14 cellular contexts compared by ENCODE assay signal in the genomic region with DNA sequence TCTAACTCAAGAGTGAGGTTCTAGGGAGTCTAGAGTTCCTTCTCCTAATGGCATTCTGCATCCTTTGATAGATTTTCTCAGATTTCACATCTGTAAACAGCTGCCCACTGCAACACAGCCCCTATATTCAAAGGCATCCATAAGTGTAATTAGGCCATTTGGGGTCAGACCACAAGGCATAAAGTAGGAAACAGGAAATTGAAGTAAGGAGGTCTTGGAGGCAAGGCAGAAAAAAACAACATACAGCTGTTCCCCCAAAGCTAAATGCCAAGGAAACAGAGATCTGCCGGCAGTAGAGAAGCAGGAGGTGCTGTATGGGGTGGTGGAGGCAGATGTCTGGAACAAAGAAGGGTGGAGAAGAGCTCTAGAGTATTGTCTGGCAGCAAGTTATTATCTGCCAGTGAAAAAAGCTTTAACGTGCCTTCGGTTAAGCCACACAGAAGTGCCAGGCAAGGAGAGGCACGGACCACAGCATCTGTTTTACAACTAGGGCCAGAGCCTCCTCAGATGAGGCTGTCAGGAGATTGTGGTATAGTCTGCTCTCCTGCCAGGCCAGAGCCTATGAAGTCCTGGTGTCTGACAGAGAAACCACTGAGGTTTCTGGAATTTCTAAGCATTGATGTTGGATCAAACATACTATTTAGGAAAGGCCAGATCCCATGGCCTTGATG.
A peak's percentile ranks its signal among the peaks of the same experiment; 100 is the strongest.
DNase-seq lines count a peak whose midpoint lies in the region; ATAC-seq lines count a peak whose summit lies in the region.
"Had no signal": no experiment of that assay in that cellular context is flagged by ENCODE, and none has a peak within 500 bp of the region (broad histone marks: within the 10 kb centered on the region; RNA-seq: fewer than 3 reads in every experiment).

No MANE protein-coding gene starts in this region.

- peaks cover 17% of the 10 kb centered on the region for H3K4me1 Mint-ChIP-seq in activated naive CD4-positive, alpha-beta T cell treated with anti-CD3 and anti-CD28 coated beads, Interleukin-2, amount 50 U/mL, for 24 hours
- H3K4me1 Mint-ChIP-seq in activated T-helper 17 cell treated with anti-CD3 and anti-CD28 coated beads, Interleukin-2, amount 50 U/mL, for 72 hours = peaks cover 5% of the 10 kb centered on the region

- H3K9me3 Mint-ChIP-seq in activated naive CD4-positive, alpha-beta T cell treated with anti-CD3 and anti-CD28 coated beads, Interleukin-2, amount 50 U/mL, for 24 hours = no peaks in the 10 kb centered on the region
- no peaks in the 10 kb centered on the region for H3K9me3 Mint-ChIP-seq in activated T-helper 17 cell treated with anti-CD3 and anti-CD28 coated beads, Interleukin-2, amount 50 U/mL, for 72 hours

- no peak for ATAC-seq in activated T-helper 17 cell treated with anti-CD3 and anti-CD28 coated beads, Interleukin-2, amount 50 U/mL, for 72 hours (replicated peaks)
- no peak for ATAC-seq in HG03097 (IDR thresholded peaks at IDR 0.05; ENCODE audit: low FRiP score, unreplicated experiment)
- ATAC-seq: esophagus mucosa, sciatic nerve had no signal

- peak overlapping the region; percentile 59 for H3K27ac ChIP-seq in temporal lobe (ENCODE audit: low read depth, low read length)
- H3K27ac ChIP-seq: thyroid gland had no signal

- no peak overlapping the region for H3K4me3 Mint-ChIP-seq in activated naive CD4-positive, alpha-beta T cell treated with anti-CD3 and anti-CD28 coated beads, Interleukin-2, amount 50 U/mL, for 24 hours
- no peak overlapping the region for H3K4me3 Mint-ChIP-seq in activated T-helper 17 cell treated with anti-CD3 and anti-CD28 coated beads, Interleukin-2, amount 50 U/mL, for 72 hours

- no peaks in the 10 kb centered on the region for H3K27me3 Mint-ChIP-seq in activated naive CD4-positive, alpha-beta T cell treated with anti-CD3 and anti-CD28 coated beads, Interleukin-2, amount 50 U/mL, for 24 hours
- no peaks in the 10 kb centered on the region for H3K27me3 Mint-ChIP-seq in activated T-helper 17 cell treated with anti-CD3 and anti-CD28 coated beads, Interleukin-2, amount 50 U/mL, for 72 hours

- no peak for DNase-seq in activated naive CD4-positive, alpha-beta T cell treated with anti-CD3 and anti-CD28 coated beads, Interleukin-2, amount 50 U/mL, for 16 hours
- peak; percentile 11 for DNase-seq in iris pigment epithelial cell (ENCODE audit: low read depth)
- DNase-seq in GM19238 (ENCODE audit: insufficient read length, low spot score) = no peak
- no peak for DNase-seq in stimulated activated CD4-positive, alpha-beta T cell treated with anti-CD3 and anti-CD28 coated beads, Interleukin-4, amount 100 ng/mL, for 24 hours
- DNase-seq: activated CD4-positive, alpha-beta T cell treated with anti-CD3 and anti-CD28 coated beads for 4 hours; DMS79 treated with DMSO at 0.1 percent for 48 hours; GOT3; thyroid gland had no signal

- peaks cover 8% of the 10 kb centered on the region for H3K36me3 Mint-ChIP-seq in activated naive CD4-positive, alpha-beta T cell treated with anti-CD3 and anti-CD28 coated beads, Interleukin-2, amount 50 U/mL, for 24 hours
- peaks cover 72% of the 10 kb centered on the region for H3K36me3 Mint-ChIP-seq in activated T-helper 17 cell treated with anti-CD3 and anti-CD28 coated beads, Interleukin-2, amount 50 U/mL, for 72 hours (ENCODE audit: low read depth)

- peak overlapping the region; percentile 72 for H3K27ac Mint-ChIP-seq in activated naive CD4-positive, alpha-beta T cell treated with anti-CD3 and anti-CD28 coated beads, Interleukin-2, amount 50 U/mL, for 24 hours
- H3K27ac Mint-ChIP-seq in activated T-helper 17 cell treated with anti-CD3 and anti-CD28 coated beads, Interleukin-2, amount 50 U/mL, for 72 hours = peak overlapping the region; percentile 78
